9 cellular contexts compared by ENCODE assay signal in the genomic region with DNA sequence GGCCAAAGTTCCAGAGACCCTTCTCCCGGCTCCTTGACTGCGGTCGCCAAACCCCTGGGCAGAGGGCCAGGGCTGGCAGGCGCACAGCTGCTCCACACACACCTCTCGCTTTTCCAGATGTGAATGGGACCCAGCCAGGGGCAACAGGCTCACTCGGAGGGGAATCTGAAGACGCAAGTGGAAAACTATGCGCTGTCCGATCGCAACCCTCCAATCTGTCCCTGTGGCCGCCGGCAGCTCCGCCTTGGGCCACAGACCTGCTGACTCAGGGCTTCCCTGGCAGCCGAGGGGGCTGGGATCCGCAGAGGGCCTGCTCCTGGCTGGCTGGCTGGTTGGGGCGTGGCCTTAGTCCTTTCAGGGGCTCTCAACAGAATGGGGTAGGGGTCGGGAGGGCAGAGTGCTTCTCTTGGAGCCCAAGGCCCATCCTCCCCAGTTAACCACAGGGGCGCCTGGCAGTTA. TPM values are rescaled to one million over a fixed set of nuclear protein-coding genes. Genes with fewer than 3 reads are reported as not detected.
A peak's percentile ranks its signal among the peaks of the same experiment; 100 is the strongest.
DNase-seq lines count a peak whose midpoint lies in the region; ATAC-seq and TF ChIP-seq lines count a peak whose summit lies in the region.
"Had no signal": no experiment of that assay in that cellular context is flagged by ENCODE, and none has a peak within 500 bp of the region (broad histone marks: within the 10 kb centered on the region; RNA-seq: fewer than 3 reads in every experiment).

No MANE protein-coding gene starts in this region.

- TF ChIP-seq POLR2A in gastroesophageal sphincter (IDR thresholded peaks at IDR 0.05), result no peak
- TF ChIP-seq POLR2A in GM18505 (IDR thresholded peaks at IDR 0.05; ENCODE audit: borderline replicate concordance, extremely low read depth, insufficient read depth, insufficient read length), result no peak

- peaks cover 0 to 11% (median 2%) of the 10 kb centered on the region in 3 donors for H3K27me3 Mint-ChIP-seq in CD14-positive monocyte (ENCODE audit: low read depth in 3 of 3)

- H3K27me3 ChIP-seq in RWPE2 (ENCODE audit: insufficient read depth, poor library complexity, severe bottlenecking) (no peaks in the 10 kb centered on the region), gastroesophageal sphincter (no peaks in the 10 kb centered on the region), psoas muscle (ENCODE audit: insufficient read depth in 3 of 3, low read length in 2 of 3) (peaks cover 0 to 2% (median 0%) of the 10 kb centered on the region in 3 donors)

- TF ChIP-seq EP300 in gastroesophageal sphincter (IDR thresholded peaks at IDR 0.05), result no peak

- H3K27ac ChIP-seq in RWPE2 (ENCODE audit: poor library complexity, severe bottlenecking) (no peak overlapping the region), gastroesophageal sphincter (peak overlapping the region in 2 of 4 donors; percentile 53 to 70), psoas muscle (peak overlapping the region; percentile 23)

- H3K4me3 ChIP-seq in RWPE2 (ENCODE audit: severe bottlenecking), result no peak overlapping the region
- peak overlapping the region in 1 of 2 donors; percentile 34 for H3K4me3 ChIP-seq in gastroesophageal sphincter
- peak overlapping the region; percentile 28 for H3K4me3 ChIP-seq in psoas muscle

- H3K4me3 Mint-ChIP-seq in CD14-positive monocyte, result no peak overlapping the region
- H3K4me3 Mint-ChIP-seq: activated T-cell treated with anti-CD3 and anti-CD28 coated beads, Interleukin-2, amount 50 U/mL, for 72 hours had no signal

- peaks cover 36% of the 10 kb centered on the region for H3K4me1 Mint-ChIP-seq in CD14-positive monocyte

- ATAC-seq in RWPE2 (ENCODE audit: low read depth), result peak; percentile 54
- peak; percentile 46 for ATAC-seq in gastroesophageal sphincter
- peak; percentile 65 to 71 (median 70) for ATAC-seq in psoas muscle
- ATAC-seq in GM18505 (IDR thresholded peaks at IDR 0.05; ENCODE audit: unreplicated experiment), result no peak
- no peak for ATAC-seq in HG02763 (IDR thresholded peaks at IDR 0.05; ENCODE audit: unreplicated experiment)
- no peak for ATAC-seq in GM19397 (IDR thresholded peaks at IDR 0.05; ENCODE audit: unreplicated experiment)
- ATAC-seq: activated T-cell treated with anti-CD3 and anti-CD28 coated beads, Interleukin-2, amount 50 U/mL, for 72 hours had no signal

- no peaks in the 10 kb centered on the region for H3K36me3 ChIP-seq in RWPE2 (ENCODE audit: low read depth)
- no peaks in the 10 kb centered on the region for H3K36me3 ChIP-seq in gastroesophageal sphincter
- no peaks in the 10 kb centered on the region for H3K36me3 ChIP-seq in psoas muscle (ENCODE audit: insufficient read depth in 1 of 2, low read depth in 1 of 2)

- no peaks in the 10 kb centered on the region for H3K9me3 ChIP-seq in RWPE2 (ENCODE audit: severe bottlenecking)
- H3K9me3 ChIP-seq in gastroesophageal sphincter, result no peaks in the 10 kb centered on the region
- H3K9me3 ChIP-seq in psoas muscle, result no peaks in the 10 kb centered on the region

- no peak overlapping the region for H3K27ac Mint-ChIP-seq in CD14-positive monocyte
- H3K27ac Mint-ChIP-seq: activated T-cell treated with anti-CD3 and anti-CD28 coated beads, Interleukin-2, amount 50 U/mL, for 72 hours had no signal

- intact Hi-C loops in psoas muscle (cut with DNase I) (no loop called here), CD14-positive monocyte (cut with micrococcal nuclease) (no loop called here)

- WGBS in gastroesophageal sphincter (ENCODE audit: low coverage in 1 of 2), 2 donors, result 20% methylated on average over 1 of the region's 18 CpGs; no CpG with 5 or more reads in 1 of the 2 donors
- WGBS in psoas muscle, 3 donors, result 13 to 14% (median 13%) methylated on average over 18 of the region's 18 CpGs

- TF ChIP-seq CTCF in RWPE2 (IDR thresholded peaks at IDR 0.05; ENCODE audit: poor library complexity, severe bottlenecking) (no peak), gastroesophageal sphincter (IDR thresholded peaks at IDR 0.05) (no peak), psoas muscle (IDR thresholded peaks at IDR 0.05) (no peak), CD14-positive monocyte (IDR thresholded peaks at IDR 0.05) (no peak)

- H3K36me3 Mint-ChIP-seq in CD14-positive monocyte, result peaks cover 4 to 10% of the 10 kb centered on the region in 2 donors

- H3K4me1 ChIP-seq in RWPE2 (ENCODE audit: insufficient read depth, poor library complexity, severe bottlenecking) (no peaks in the 10 kb centered on the region), gastroesophageal sphincter (peaks cover 0 to 82% (median 32%) of the 10 kb centered on the region in 3 donors), psoas muscle (peaks cover 23% of the 10 kb centered on the region)

- DNase-seq in Daoy (ENCODE audit: low read depth) (peak; percentile 86), RWPE2 (ENCODE audit: low spot score) (no peak), psoas muscle (peak; percentile 78 to 86), CD14-positive monocyte (ENCODE audit: low spot score) (no peak)
- DNase-seq: activated T-cell treated with anti-CD3 and anti-CD28 coated beads, Interleukin-2, amount 50 U/mL, for 72 hours had no signal

- H3K9me3 Mint-ChIP-seq in CD14-positive monocyte, result peaks cover 0 to 1% (median 0%) of the 10 kb centered on the region in 7 donors
- H3K9me3 Mint-ChIP-seq: activated T-cell treated with anti-CD3 and anti-CD28 coated beads, Interleukin-2, amount 50 U/mL, for 72 hours had no signal

RNA-seq across cellular contexts. Expression of a gene that starts 54.0 kb away (rescaled TPM):
- 4.9 and 5.0 TPM in 2 replicates for total RNA-seq in Daoy (2014; rRNA removed; shearing (Covaris generic))
- total RNA-seq in gastroesophageal sphincter (100 to 1,000 TPM in 1 of 4 donors, 10 to 100 TPM in 3; 49.5 to 104 (median 61.7) TPM), psoas muscle (10 to 100 TPM; 28.0 to 45.4 (median 33.9) TPM)
- polyA plus RNA-seq in psoas muscle (10 to 100 TPM in 2 of 3 donors, 1 to 10 TPM in 1; 8.6 to 22.0 (median 10.8) TPM), CD14-positive monocyte (10 to 100 TPM; 17.7 to 30.3 TPM)

Comparison
In these comparisons a context has a peak if more than half of its experiments do, and no peak if none do; other contexts are left out.
1. DNase-seq: peak in Daoy (single experiment) and psoas muscle (2 of 2); none in RWPE2 (single experiment) and CD14-positive monocyte (single experiment).
2. ATAC-seq: peak in RWPE2 (single experiment), gastroesophageal sphincter (single experiment) and psoas muscle (4 of 4); none in GM18505 (single experiment), HG02763 (single experiment) and GM19397 (single experiment).